In genomic region chr10:95773454-95773853, GRCh38 we compare ENCODE assay signal across 3 cellular contexts. TPM values are rescaled to one million over a fixed set of nuclear protein-coding genes. Genes with fewer than 3 reads are reported as not detected.
"Had no signal": no experiment of that assay in that cellular context is flagged by ENCODE, and none has a peak within 500 bp of the region (broad histone marks: within the 10 kb centered on the region; RNA-seq: fewer than 3 reads in every experiment).

No MANE protein-coding gene starts in this region.

RNA-seq across cellular contexts. Expression of gene ENTPD1, which starts 17.5 kb away (rescaled TPM):
- total RNA-seq: HT-29, HT1080 had no signal
- polyA plus RNA-seq: IMR-90 had no signal
